ENCODE assay signal across 1 cellular context in genomic region chr6:11535801-11536230, GRCh38.
A peak's percentile ranks its signal among the peaks of the same experiment; 100 is the strongest.
TF ChIP-seq lines count a peak whose summit lies in the region.

No MANE protein-coding gene starts in this region.

TF ChIP-seq in HepG2, 621 proteins besides CTCF, POLR2A, EP300 and RAD21 (continued from another document and continues in another):
- TF ChIP-seq HMG20A (CRISPR knock-in tag; IDR thresholded peaks at IDR 0.05; ENCODE audit: borderline replicate concordance), result peak; percentile 51; the same call in 1 of the 2 replicates
- TF ChIP-seq ZNF558 (CRISPR knock-in tag; IDR thresholded peaks at IDR 0.05; ENCODE audit: borderline replicate concordance), result no peak
- no peak for TF ChIP-seq HNRNPH1 (optimal IDR thresholded peaks at IDR 0.05; ENCODE audit: low read depth, low read length)
- TF ChIP-seq, protein P1, sequence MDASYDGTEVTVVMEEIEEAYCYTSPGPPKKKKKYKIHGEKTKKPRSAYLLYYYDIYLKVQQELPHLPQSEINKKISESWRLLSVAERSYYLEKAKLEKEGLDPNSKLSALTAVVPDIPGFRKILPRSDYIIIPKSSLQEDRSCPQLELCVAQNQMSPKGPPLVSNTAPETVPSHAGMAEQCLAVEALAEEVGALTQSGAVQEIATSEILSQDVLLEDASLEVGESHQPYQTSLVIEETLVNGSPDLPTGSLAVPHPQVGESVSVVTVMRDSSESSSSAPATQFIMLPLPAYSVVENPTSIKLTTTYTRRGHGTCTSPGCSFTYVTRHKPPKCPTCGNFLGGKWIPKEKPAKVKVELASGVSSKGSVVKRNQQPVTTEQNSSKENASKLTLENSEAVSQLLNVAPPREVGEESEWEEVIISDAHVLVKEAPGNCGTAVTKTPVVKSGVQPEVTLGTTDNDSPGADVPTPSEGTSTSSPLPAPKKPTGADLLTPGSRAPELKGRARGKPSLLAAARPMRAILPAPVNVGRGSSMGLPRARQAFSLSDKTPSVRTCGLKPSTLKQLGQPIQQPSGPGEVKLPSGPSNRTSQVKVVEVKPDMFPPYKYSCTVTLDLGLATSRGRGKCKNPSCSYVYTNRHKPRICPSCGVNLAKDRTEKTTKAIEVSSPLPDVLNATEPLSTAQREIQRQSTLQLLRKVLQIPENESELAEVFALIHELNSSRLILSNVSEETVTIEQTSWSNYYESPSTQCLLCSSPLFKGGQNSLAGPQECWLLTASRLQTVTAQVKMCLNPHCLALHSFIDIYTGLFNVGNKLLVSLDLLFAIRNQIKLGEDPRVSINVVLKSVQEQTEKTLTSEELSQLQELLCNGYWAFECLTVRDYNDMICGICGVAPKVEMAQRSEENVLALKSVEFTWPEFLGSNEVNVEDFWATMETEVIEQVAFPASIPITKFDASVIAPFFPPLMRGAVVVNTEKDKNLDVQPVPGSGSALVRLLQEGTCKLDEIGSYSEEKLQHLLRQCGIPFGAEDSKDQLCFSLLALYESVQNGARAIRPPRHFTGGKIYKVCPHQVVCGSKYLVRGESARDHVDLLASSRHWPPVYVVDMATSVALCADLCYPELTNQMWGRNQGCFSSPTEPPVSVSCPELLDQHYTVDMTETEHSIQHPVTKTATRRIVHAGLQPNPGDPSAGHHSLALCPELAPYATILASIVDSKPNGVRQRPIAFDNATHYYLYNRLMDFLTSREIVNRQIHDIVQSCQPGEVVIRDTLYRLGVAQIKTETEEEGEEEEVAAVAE (CRISPR knock-in tag; IDR thresholded peaks at IDR 0.05; ENCODE audit: borderline replicate concordance), result peak; percentile 57; the same call in 1 of the 2 replicates
- TF ChIP-seq, protein P2, sequence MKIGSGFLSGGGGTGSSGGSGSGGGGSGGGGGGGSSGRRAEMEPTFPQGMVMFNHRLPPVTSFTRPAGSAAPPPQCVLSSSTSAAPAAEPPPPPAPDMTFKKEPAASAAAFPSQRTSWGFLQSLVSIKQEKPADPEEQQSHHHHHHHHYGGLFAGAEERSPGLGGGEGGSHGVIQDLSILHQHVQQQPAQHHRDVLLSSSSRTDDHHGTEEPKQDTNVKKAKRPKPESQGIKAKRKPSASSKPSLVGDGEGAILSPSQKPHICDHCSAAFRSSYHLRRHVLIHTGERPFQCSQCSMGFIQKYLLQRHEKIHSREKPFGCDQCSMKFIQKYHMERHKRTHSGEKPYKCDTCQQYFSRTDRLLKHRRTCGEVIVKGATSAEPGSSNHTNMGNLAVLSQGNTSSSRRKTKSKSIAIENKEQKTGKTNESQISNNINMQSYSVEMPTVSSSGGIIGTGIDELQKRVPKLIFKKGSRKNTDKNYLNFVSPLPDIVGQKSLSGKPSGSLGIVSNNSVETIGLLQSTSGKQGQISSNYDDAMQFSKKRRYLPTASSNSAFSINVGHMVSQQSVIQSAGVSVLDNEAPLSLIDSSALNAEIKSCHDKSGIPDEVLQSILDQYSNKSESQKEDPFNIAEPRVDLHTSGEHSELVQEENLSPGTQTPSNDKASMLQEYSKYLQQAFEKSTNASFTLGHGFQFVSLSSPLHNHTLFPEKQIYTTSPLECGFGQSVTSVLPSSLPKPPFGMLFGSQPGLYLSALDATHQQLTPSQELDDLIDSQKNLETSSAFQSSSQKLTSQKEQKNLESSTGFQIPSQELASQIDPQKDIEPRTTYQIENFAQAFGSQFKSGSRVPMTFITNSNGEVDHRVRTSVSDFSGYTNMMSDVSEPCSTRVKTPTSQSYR (CRISPR knock-in tag; IDR thresholded peaks at IDR 0.05; ENCODE audit: borderline replicate concordance), result no peak
- peak; percentile 66; the same call in 1 of the 2 replicates for TF ChIP-seq SOX5 (CRISPR knock-in tag; IDR thresholded peaks at IDR 0.05; ENCODE audit: borderline replicate concordance)
- 0 out of 2 replicates have a peak, but pooled peaks have one; percentile 16 for TF ChIP-seq TARDBP (CRISPR knock-in tag; IDR thresholded peaks at IDR 0.05)
- TF ChIP-seq, protein P3, sequence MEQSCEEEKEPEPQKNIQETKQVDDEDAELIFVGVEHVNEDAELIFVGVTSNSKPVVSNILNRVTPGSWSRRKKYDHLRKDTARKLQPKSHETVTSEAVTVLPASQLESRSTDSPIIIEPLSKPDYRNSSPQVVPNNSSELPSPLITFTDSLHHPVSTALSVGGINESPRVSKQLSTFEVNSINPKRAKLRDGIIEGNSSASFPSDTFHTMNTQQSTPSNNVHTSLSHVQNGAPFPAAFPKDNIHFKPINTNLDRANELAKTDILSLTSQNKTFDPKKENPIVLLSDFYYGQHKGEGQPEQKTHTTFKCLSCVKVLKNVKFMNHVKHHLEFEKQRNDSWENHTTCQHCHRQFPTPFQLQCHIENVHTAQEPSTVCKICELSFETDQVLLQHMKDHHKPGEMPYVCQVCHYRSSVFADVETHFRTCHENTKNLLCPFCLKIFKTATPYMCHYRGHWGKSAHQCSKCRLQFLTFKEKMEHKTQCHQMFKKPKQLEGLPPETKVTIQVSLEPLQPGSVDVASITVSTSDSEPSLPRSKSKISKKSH (CRISPR knock-in tag; IDR thresholded peaks at IDR 0.05; ENCODE audit: borderline replicate concordance), result no peak
- no peak for TF ChIP-seq DR1 (CRISPR knock-in tag; IDR thresholded peaks at IDR 0.05)
- TF ChIP-seq TBL1XR1 (IDR thresholded peaks at IDR 0.05; ENCODE audit: borderline replicate concordance, low read length, partially characterized antibody), result no peak
- peak; percentile 28; the same call in 1 of the 2 replicates for TF ChIP-seq RXRB (CRISPR knock-in tag; IDR thresholded peaks at IDR 0.05; ENCODE audit: borderline replicate concordance)
- no peak for TF ChIP-seq HOXD1 (CRISPR knock-in tag; IDR thresholded peaks at IDR 0.05)
- peak; percentile 53; the same call in 1 of the 2 replicates for TF ChIP-seq NCOA2 (CRISPR knock-in tag; IDR thresholded peaks at IDR 0.05)
- TF ChIP-seq NAIF1 (CRISPR knock-in tag; IDR thresholded peaks at IDR 0.05; ENCODE audit: borderline replicate concordance), result no peak; the same call in 1 of the 2 replicates
- TF ChIP-seq POLR2AphosphoS5 (IDR thresholded peaks at IDR 0.05; ENCODE audit: low read depth, low read length), result no peak
- no peak for TF ChIP-seq ZSCAN20 (CRISPR knock-in tag; IDR thresholded peaks at IDR 0.05; ENCODE audit: borderline replicate concordance)
- no peak for TF ChIP-seq ARNT2 (CRISPR knock-in tag; IDR thresholded peaks at IDR 0.05; ENCODE audit: low read depth)
- peak; percentile 29; the same call in 1 of the 2 replicates for TF ChIP-seq THAP11 (CRISPR knock-in tag; IDR thresholded peaks at IDR 0.05)
- TF ChIP-seq SIN3A (IDR thresholded peaks at IDR 0.05; ENCODE audit: borderline replicate concordance, low read depth, low read length), result 0 out of 2 replicates have a peak, but pooled peaks have one; percentile 60
- TF ChIP-seq ZNF879 (CRISPR knock-in tag; IDR thresholded peaks at IDR 0.05), result no peak
- TF ChIP-seq, protein P4, sequence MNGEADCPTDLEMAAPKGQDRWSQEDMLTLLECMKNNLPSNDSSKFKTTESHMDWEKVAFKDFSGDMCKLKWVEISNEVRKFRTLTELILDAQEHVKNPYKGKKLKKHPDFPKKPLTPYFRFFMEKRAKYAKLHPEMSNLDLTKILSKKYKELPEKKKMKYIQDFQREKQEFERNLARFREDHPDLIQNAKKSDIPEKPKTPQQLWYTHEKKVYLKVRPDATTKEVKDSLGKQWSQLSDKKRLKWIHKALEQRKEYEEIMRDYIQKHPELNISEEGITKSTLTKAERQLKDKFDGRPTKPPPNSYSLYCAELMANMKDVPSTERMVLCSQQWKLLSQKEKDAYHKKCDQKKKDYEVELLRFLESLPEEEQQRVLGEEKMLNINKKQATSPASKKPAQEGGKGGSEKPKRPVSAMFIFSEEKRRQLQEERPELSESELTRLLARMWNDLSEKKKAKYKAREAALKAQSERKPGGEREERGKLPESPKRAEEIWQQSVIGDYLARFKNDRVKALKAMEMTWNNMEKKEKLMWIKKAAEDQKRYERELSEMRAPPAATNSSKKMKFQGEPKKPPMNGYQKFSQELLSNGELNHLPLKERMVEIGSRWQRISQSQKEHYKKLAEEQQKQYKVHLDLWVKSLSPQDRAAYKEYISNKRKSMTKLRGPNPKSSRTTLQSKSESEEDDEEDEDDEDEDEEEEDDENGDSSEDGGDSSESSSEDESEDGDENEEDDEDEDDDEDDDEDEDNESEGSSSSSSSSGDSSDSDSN (CRISPR knock-in tag; IDR thresholded peaks at IDR 0.05), result no peak
- TF ChIP-seq, protein P5, sequence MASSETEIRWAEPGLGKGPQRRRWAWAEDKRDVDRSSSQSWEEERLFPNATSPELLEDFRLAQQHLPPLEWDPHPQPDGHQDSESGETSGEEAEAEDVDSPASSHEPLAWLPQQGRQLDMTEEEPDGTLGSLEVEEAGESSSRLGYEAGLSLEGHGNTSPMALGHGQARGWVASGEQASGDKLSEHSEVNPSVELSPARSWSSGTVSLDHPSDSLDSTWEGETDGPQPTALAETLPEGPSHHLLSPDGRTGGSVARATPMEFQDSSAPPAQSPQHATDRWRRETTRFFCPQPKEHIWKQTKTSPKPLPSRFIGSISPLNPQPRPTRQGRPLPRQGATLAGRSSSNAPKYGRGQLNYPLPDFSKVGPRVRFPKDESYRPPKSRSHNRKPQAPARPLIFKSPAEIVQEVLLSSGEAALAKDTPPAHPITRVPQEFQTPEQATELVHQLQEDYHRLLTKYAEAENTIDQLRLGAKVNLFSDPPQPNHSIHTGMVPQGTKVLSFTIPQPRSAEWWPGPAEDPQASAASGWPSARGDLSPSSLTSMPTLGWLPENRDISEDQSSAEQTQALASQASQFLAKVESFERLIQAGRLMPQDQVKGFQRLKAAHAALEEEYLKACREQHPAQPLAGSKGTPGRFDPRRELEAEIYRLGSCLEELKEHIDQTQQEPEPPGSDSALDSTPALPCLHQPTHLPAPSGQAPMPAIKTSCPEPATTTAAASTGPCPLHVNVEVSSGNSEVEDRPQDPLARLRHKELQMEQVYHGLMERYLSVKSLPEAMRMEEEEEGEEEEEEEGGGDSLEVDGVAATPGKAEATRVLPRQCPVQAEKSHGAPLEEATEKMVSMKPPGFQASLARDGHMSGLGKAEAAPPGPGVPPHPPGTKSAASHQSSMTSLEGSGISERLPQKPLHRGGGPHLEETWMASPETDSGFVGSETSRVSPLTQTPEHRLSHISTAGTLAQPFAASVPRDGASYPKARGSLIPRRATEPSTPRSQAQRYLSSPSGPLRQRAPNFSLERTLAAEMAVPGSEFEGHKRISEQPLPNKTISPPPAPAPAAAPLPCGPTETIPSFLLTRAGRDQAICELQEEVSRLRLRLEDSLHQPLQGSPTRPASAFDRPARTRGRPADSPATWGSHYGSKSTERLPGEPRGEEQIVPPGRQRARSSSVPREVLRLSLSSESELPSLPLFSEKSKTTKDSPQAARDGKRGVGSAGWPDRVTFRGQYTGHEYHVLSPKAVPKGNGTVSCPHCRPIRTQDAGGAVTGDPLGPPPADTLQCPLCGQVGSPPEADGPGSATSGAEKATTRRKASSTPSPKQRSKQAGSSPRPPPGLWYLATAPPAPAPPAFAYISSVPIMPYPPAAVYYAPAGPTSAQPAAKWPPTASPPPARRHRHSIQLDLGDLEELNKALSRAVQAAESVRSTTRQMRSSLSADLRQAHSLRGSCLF (CRISPR knock-in tag; IDR thresholded peaks at IDR 0.05; ENCODE audit: borderline replicate concordance), result no peak
- TF ChIP-seq, protein P6, sequence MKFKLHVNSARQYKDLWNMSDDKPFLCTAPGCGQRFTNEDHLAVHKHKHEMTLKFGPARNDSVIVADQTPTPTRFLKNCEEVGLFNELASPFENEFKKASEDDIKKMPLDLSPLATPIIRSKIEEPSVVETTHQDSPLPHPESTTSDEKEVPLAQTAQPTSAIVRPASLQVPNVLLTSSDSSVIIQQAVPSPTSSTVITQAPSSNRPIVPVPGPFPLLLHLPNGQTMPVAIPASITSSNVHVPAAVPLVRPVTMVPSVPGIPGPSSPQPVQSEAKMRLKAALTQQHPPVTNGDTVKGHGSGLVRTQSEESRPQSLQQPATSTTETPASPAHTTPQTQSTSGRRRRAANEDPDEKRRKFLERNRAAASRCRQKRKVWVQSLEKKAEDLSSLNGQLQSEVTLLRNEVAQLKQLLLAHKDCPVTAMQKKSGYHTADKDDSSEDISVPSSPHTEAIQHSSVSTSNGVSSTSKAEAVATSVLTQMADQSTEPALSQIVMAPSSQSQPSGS (CRISPR knock-in tag; IDR thresholded peaks at IDR 0.05), result peak; percentile 61; the same call in 1 of the 2 replicates
- TF ChIP-seq, protein P7, sequence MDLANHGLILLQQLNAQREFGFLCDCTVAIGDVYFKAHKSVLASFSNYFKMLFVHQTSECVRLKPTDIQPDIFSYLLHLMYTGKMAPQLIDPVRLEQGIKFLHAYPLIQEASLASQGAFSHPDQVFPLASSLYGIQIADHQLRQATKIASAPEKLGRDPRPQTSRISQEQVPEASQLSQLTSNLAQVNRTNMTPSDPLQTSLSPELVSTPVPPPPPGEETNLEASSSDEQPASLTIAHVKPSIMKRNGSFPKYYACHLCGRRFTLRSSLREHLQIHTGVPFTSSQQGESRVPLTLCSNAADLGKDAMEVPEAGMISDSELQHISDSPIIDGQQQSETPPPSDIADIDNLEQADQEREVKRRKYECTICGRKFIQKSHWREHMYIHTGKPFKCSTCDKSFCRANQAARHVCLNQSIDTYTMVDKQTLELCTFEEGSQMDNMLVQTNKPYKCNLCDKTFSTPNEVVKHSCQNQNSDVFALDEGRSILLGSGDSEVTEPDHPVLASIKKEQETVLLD (CRISPR knock-in tag; IDR thresholded peaks at IDR 0.05; ENCODE audit: low read depth), result no peak
- no peak for TF ChIP-seq CERS6 (CRISPR knock-in tag; IDR thresholded peaks at IDR 0.05)
- no peak for TF ChIP-seq PRPF4 (IDR thresholded peaks at IDR 0.05; ENCODE audit: low read depth, low read length, poor library complexity, severe bottlenecking)
- no peak for TF ChIP-seq ATF7 (IDR thresholded peaks at IDR 0.05)
- TF ChIP-seq ATF7 (CRISPR knock-in tag; IDR thresholded peaks at IDR 0.05), result no peak
- TF ChIP-seq SMC3 (IDR thresholded peaks at IDR 0.05; ENCODE audit: low read length), result no peak
- TF ChIP-seq HMGA1 (CRISPR knock-in tag; conservative IDR thresholded peaks at IDR 0.05), result no peak
- TF ChIP-seq ZNF589 (CRISPR knock-in tag; conservative IDR thresholded peaks at IDR 0.05), result no peak
- peak; percentile 85 for TF ChIP-seq SAP130 (CRISPR knock-in tag; IDR thresholded peaks at IDR 0.05; ENCODE audit: low read depth)
